15 cellular contexts compared by ENCODE assay signal in the genomic region with DNA sequence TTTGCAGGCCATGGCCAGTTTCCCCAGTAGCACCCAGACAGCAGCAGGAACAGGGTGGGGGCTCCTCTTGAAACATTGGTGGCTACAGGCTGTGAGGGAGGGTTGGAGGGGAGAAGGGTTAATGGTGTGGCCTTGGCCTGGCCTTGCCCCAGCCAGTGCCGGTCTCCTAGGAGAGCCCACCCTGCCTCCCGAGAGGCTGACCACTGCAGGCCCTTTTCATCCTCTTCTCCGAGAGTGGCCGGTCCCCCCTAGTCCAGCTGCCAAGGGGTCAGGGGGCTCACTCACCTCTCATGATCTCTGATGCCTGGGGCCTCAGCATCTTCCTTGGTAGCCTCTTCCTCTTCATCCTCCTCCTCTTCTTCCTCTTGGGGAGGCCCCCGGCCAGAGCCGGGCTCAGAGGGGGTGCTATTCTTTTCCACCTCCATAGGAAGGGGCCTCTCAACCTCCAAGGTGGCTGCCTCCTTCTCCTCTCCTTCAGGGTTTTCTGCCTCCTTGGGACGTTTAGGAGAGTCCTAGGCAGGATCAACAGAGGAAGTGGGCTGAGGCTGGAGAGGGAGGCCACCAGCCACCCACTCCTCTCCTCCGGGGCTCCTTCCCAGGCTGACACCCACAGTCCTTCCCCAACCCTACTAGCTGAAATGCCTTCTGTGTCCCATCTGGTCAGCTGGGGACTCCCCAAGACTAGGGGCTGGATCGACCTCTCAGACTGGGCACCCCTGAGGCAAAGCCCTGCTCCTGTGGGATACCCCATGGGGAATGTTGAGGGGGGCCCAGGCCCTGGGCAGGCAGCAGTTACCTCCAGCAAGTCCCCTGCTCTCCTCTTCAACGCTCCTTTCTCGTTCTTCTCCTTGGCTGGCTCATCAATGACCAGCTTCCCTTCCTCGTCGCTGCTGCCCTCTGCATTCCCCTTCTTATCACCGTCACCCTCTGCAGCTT. TPM values are rescaled to one million over a fixed set of nuclear protein-coding genes. Genes with fewer than 3 reads are reported as not detected.
DNase-seq lines count a peak whose midpoint lies in the region; ATAC-seq, FAIRE-seq and TF ChIP-seq lines count a peak whose summit lies in the region.
"Had no signal": no experiment of that assay in that cellular context is flagged by ENCODE, and none has a peak within 500 bp of the region (broad histone marks: within the 10 kb centered on the region; RNA-seq: fewer than 3 reads in every experiment).

No MANE protein-coding gene starts in this region.

- no peak for TF ChIP-seq EP300 in GM12878 (IDR thresholded peaks at IDR 0.05; ENCODE audit: borderline replicate concordance in 1 of 2, control insufficient read depth in 1 of 2, low read depth in 2 of 2, low read length in 2 of 2)

- WGBS in GM12878 (ENCODE audit: insufficient coverage, insufficient replicate concordance, low lambda C conversion rate, missing lambda C conversion rate): 87% methylated on average over 14 of the region's 14 CpGs

- H3K9me2 ChIP-seq in MM.1S (replicated peaks; ENCODE audit: insufficient read depth, low read length): no peaks in the 10 kb centered on the region

- TF ChIP-seq POLR2A in GM12878 (IDR thresholded peaks at IDR 0.05; ENCODE audit: low read depth, low read length): peak; percentile 33

- SMC1A ChIA-PET in GM12878 (lab: Charles Lee; ENCODE audit: uncharacterized antibody, unreplicated experiment): interaction anchor here (3.3 to 5.0 kb wide), 2 partner anchors 16 to 24 kb away, joined by 36 to 57 read pairs; partner anchors contain the start of genes ISG20L2, METTL25B and PRCC

- H2AFZ ChIP-seq in MM.1S (ENCODE audit: low read length) (no peak overlapping the region), GM12878 (ENCODE audit: control insufficient read depth, low read depth, low read length) (no peak overlapping the region)

- POLR2A ChIA-PET in GM12878 (lab: Charles Lee): interaction anchor here (5.4 kb wide), 1 partner anchor 15 kb away, joined by 75 read pairs; the partner anchor contains the start of genes ISG20L2 and METTL25B

- no peaks in the 10 kb centered on the region for H3K9me3 Mint-ChIP-seq in activated naive CD4-positive, alpha-beta T cell treated with anti-CD3 and anti-CD28 coated beads for 36 hours

- H3K9me3 ChIP-seq in MM.1S (replicated peaks; ENCODE audit: insufficient read depth, low read length) (no peaks in the 10 kb centered on the region), GM12878 (replicated peaks; ENCODE audit: control insufficient read depth, insufficient read depth, low read length) (no peaks in the 10 kb centered on the region), neutrophil (no peaks in the 10 kb centered on the region)
- H3K9me3 ChIP-seq: pancreas, tibial artery had no signal

- ATAC-seq in GM12878: no peak
- ATAC-seq: pancreas had no signal

- no peak overlapping the region for H3K4me2 ChIP-seq in MM.1S (ENCODE audit: low read depth, low read length)
- no peak overlapping the region for H3K4me2 ChIP-seq in GM12878 (ENCODE audit: control insufficient read depth, insufficient read depth)

- in situ Hi-C loops in GM12878 (cut with MboI): no loop called here

- BruUV-seq in GM12878 (replicated peaks; lab: Mats Ljungman, UMichigan): TSS peak; percentile 39

- RAD21 ChIA-PET in GM12878 (lab: Charles Lee; ENCODE audit: unreplicated experiment): no interaction called here

- no peak overlapping the region for H3K9ac ChIP-seq in MM.1S (ENCODE audit: low read length)
- no peak overlapping the region for H3K9ac ChIP-seq in GM12878 (ENCODE audit: control insufficient read depth, insufficient read depth, low read length)

- intact Hi-C loops in activated naive CD4-positive, alpha-beta T cell treated with anti-CD3 and anti-CD28 coated beads for 36 hours (cut with micrococcal nuclease): loop anchor here (10.0 kb wide), 1 partner anchor 239 kb away; the partner anchor contains the start of gene MEF2D
- intact Hi-C loops in GM12878 (cut with micrococcal nuclease; ENCODE audit: unreplicated experiment): loop anchor here (10.0 kb wide), 1 partner anchor 239 kb away; the partner anchor contains the start of gene MEF2D

- DNase-seq in activated naive CD4-positive, alpha-beta T cell treated with anti-CD3 and anti-CD28 coated beads for 36 hours: no peak
- no peak for DNase-seq in activated naive CD4-positive, alpha-beta T cell treated with Interleukin-2 at 50 U/mL for 16 hours
- no peak for DNase-seq in MM.1S
- no peak for DNase-seq in GM12878 (ENCODE audit: low read depth, low spot score)
- no peak for DNase-seq in cerebellar nuclear complex (lab: John Stamatoyannopoulos, UW)
- DNase-seq in activated CD4-positive, CD25-positive, alpha-beta regulatory T cell (lab: John Stamatoyannopoulos, UW): no peak
- DNase-seq in NK-92 treated with Interleukin-12 subunit alpha and Interleukin-12 subunit beta, amount 100 ng/mL, for 24 hours (lab: John Stamatoyannopoulos, UW): no peak
- DNase-seq: activated CD4-positive, alpha-beta T cell treated with anti-CD3 and anti-CD28 coated beads, Interleukin-2, amount 50 U/mL, for 1 hour; DMS153; NCI-H1048; stimulated activated CD4-positive, alpha-beta T cell treated with anti-CD3 and anti-CD28 coated beads, Interleukin-12 subunit alpha, Interleukin-12 subunit beta, amount 100 ng/mL, for 4 hours; tibial artery had no signal

- CTCF ChIA-PET in activated naive CD4-positive, alpha-beta T cell treated with anti-CD3 and anti-CD28 coated beads for 36 hours (lab: Charles Lee): interaction anchor here (0.6 to 1.2 kb wide), 3 partner anchors 13 to 30 kb away, joined by 3 to 4 read pairs (median 3); no protein-coding TSS in a partner anchor
- CTCF ChIA-PET in GM12878 (lab: Yijun Ruan, JAX): interaction anchor here (0.8 to 3.7 kb wide), 2 partner anchors 17 to 18 kb away, joined by 4 to 56 read pairs; partner anchors contain the start of genes ISG20L2 and METTL25B

- peak overlapping the region; percentile 72 for H3K27ac Mint-ChIP-seq in activated naive CD4-positive, alpha-beta T cell treated with anti-CD3 and anti-CD28 coated beads for 36 hours

- H3F3A ChIP-seq in MM.1S (ENCODE audit: insufficient read depth, low read length): peaks cover 68% of the 10 kb centered on the region

- H3K4me3 Mint-ChIP-seq in activated naive CD4-positive, alpha-beta T cell treated with anti-CD3 and anti-CD28 coated beads for 36 hours: no peak overlapping the region

- no peaks in the 10 kb centered on the region for H3K36me3 ChIP-seq in MM.1S (replicated peaks; ENCODE audit: insufficient read depth, low read length)
- peaks cover 23% of the 10 kb centered on the region in 2 experiments for H3K36me3 ChIP-seq in GM12878 (ENCODE audit: control insufficient read depth in 2 of 2, insufficient read depth in 2 of 2, low read length in 1 of 2)
- peaks cover 20% of the 10 kb centered on the region for H3K36me3 ChIP-seq in neutrophil

- peaks cover 69% of the 10 kb centered on the region for H3K79me2 ChIP-seq in MM.1S (ENCODE audit: low read length)
- peaks cover 56% of the 10 kb centered on the region for H3K79me2 ChIP-seq in GM12878 (ENCODE audit: control insufficient read depth, insufficient read depth, low read length)

- H4K20me1 ChIP-seq in MM.1S (ENCODE audit: insufficient read depth, low read length) (no peaks in the 10 kb centered on the region), GM12878 (ENCODE audit: control insufficient read depth, insufficient read depth) (no peaks in the 10 kb centered on the region)

- no peak for FAIRE-seq in GM12878 (lab: Jason Lieb, UNC)
- FAIRE-seq: colon, pancreas had no signal

- H3K36me3 Mint-ChIP-seq in activated naive CD4-positive, alpha-beta T cell treated with anti-CD3 and anti-CD28 coated beads for 36 hours (ENCODE audit: low read depth): peaks cover 58% of the 10 kb centered on the region

- no peaks in the 10 kb centered on the region for H3K27me3 ChIP-seq in MM.1S (replicated peaks; ENCODE audit: insufficient read depth, low read length)
- H3K27me3 ChIP-seq in GM12878 (replicated peaks in 1 of 2; ENCODE audit: control insufficient read depth in 2 of 2, insufficient read depth in 2 of 2, low read length in 1 of 2): no peaks in the 10 kb centered on the region
- H3K27me3 ChIP-seq in neutrophil: no peaks in the 10 kb centered on the region
- H3K27me3 ChIP-seq: pancreas, tibial artery had no signal

- no peak overlapping the region for H3K4me3 ChIP-seq in MM.1S (ENCODE audit: low read length)
- no peak overlapping the region for H3K4me3 ChIP-seq in GM12878
- H3K4me3 ChIP-seq in neutrophil (ENCODE audit: low read depth in 1 of 2, low read length in 1 of 2): no peak overlapping the region
- H3K4me3 ChIP-seq: pancreas, tibial artery had no signal

- H3K4me1 Mint-ChIP-seq in activated naive CD4-positive, alpha-beta T cell treated with anti-CD3 and anti-CD28 coated beads for 36 hours (ENCODE audit: low read depth): peaks cover 56% of the 10 kb centered on the region

- H3K27ac ChIP-seq in MM.1S (ENCODE audit: low read length) (peak overlapping the region; percentile 6; the same call in 1 of the 2 replicates), GM12878 (ENCODE audit: control insufficient read depth, insufficient read depth) (no peak overlapping the region), neutrophil (peak overlapping the region; percentile 90)

- TF ChIP-seq CTCF in MM.1S (IDR thresholded peaks at IDR 0.05; ENCODE audit: low read length) (no peak), GM12878 (IDR thresholded peaks at IDR 0.05 in 2 of 3, conservative IDR thresholded peaks at IDR 0.05 in 1 of 3; ENCODE audit: control insufficient read depth in 2 of 3, extremely low read depth in 1 of 3, insufficient read depth in 1 of 3, low read depth in 3 of 3, low read length in 3 of 3) (no peak), neutrophil (IDR thresholded peaks at IDR 0.05) (no peak)

- peaks cover 48% of the 10 kb centered on the region for H3K4me1 ChIP-seq in MM.1S (ENCODE audit: low read length)
- H3K4me1 ChIP-seq in GM12878 (ENCODE audit: control insufficient read depth, insufficient read depth, low read length): peaks cover 19% of the 10 kb centered on the region
- H3K4me1 ChIP-seq in neutrophil (ENCODE audit: control insufficient read depth in 1 of 2, insufficient read depth in 1 of 2, low read depth in 1 of 2, low read length in 1 of 2): peaks cover 60 to 65% of the 10 kb centered on the region in 2 experiments

- no peaks in the 10 kb centered on the region for H3K27me3 Mint-ChIP-seq in activated naive CD4-positive, alpha-beta T cell treated with anti-CD3 and anti-CD28 coated beads for 36 hours (ENCODE audit: low read depth)

- no peak for TF ChIP-seq RAD21 in GM12878 (IDR thresholded peaks at IDR 0.05; ENCODE audit: insufficient read depth, low read depth, low read length)

RNA-seq across cellular contexts. Expression of gene MRPL24, which starts 2.7 kb away (rescaled TPM):
- 100 to 1,000 TPM in 1 of 2 experiments, 10 to 100 TPM in 1; 91.1 to 114 TPM for total RNA-seq in activated naive CD4-positive, alpha-beta T cell treated with anti-CD3 and anti-CD28 coated beads for 36 hours
- total RNA-seq in GM12878 (2013; cell fraction: nucleolus; rRNA removed): 2.3 and 4.3 TPM in 2 replicates
- total RNA-seq in GM12878 (2014; rRNA removed) (131 and 135 TPM in 2 replicates), GM12878 (2014; rRNA removed; fragmentation: Illumina TruSeq; extraction: Trizol) (119 and 120 TPM in 2 replicates), GM12878 (2021) (87.4 and 104 TPM in 2 replicates)
- polyA plus RNA-seq in GM12878 (2011; ENCODE audit: low read depth): 66.1 TPM
- polyA plus RNA-seq in GM12878 (2011; rRNA removed) (84.8 and 98.9 TPM in 2 replicates), GM12878 (2014; fragmentation: Illumina TruSeq; extraction: Trizol) (172 and 173 TPM in 2 replicates), GM12878 (2014; fragmentation: Nextera tagmentation; extraction: Ambion mirVana) (100 to 1,000 TPM; 245 to 269 TPM), GM12878 (2014; rRNA removed) (154 and 180 TPM in 2 replicates), GM12878 (2016; fragmentation: Nextera tagmentation; extraction: Ambion mirVana) (100 to 1,000 TPM; 132 to 136 TPM)
- polyA plus RNA-seq in GM12878 (2011; cell fraction: cytosol; rRNA removed): 86.3 and 90.5 TPM in 2 replicates
- 51.7 and 59.4 TPM in 2 replicates for polyA plus RNA-seq in GM12878 (2011; cell fraction: nucleus; rRNA removed)
- 73.5 and 76.5 TPM in 2 replicates for polyA plus RNA-seq in GM12878 (2012)
- 43.6 and 44.0 TPM in 2 replicates for polyA minus RNA-seq in GM12878 (2011; rRNA and poly(A)+ RNA removed)
- polyA minus RNA-seq in GM12878 (2011; cell fraction: cytosol; rRNA and poly(A)+ RNA removed): 11.8 and 22.1 TPM in 2 replicates
- polyA minus RNA-seq in GM12878 (2011; cell fraction: nucleus; rRNA and poly(A)+ RNA removed): 9.6 and 13.0 TPM in 2 replicates

RNA-seq across cellular contexts. Expression of gene HDGF, which starts 7.8 kb away (rescaled TPM):
- total RNA-seq in activated naive CD4-positive, alpha-beta T cell treated with anti-CD3 and anti-CD28 coated beads for 36 hours: 100 to 1,000 TPM; 282 to 283 TPM
- total RNA-seq in GM12878 (2013; cell fraction: nucleolus; rRNA removed): 39.3 and 39.8 TPM in 2 replicates
- 237 and 258 TPM in 2 replicates for total RNA-seq in GM12878 (2014; rRNA removed)
- 267 and 277 TPM in 2 replicates for total RNA-seq in GM12878 (2014; rRNA removed; fragmentation: Illumina TruSeq; extraction: Trizol)
- total RNA-seq in GM12878 (2021): 261 and 271 TPM in 2 replicates
- 91.5 TPM for polyA plus RNA-seq in GM12878 (2011; ENCODE audit: low read depth)
- 200 and 203 TPM in 2 replicates for polyA plus RNA-seq in GM12878 (2011; rRNA removed)
- polyA plus RNA-seq in GM12878 (2011; cell fraction: cytosol; rRNA removed): 144 and 155 TPM in 2 replicates
- 134 and 144 TPM in 2 replicates for polyA plus RNA-seq in GM12878 (2011; cell fraction: nucleus; rRNA removed)
- 118 and 127 TPM in 2 replicates for polyA plus RNA-seq in GM12878 (2012)
- 372 and 388 TPM in 2 replicates for polyA plus RNA-seq in GM12878 (2014; fragmentation: Illumina TruSeq; extraction: Trizol)
- 10 to 100 TPM; 28.3 to 65.9 TPM for polyA plus RNA-seq in GM12878 (2014; fragmentation: Nextera tagmentation; extraction: Ambion mirVana)
- polyA plus RNA-seq in GM12878 (2014; rRNA removed): 217 and 223 TPM in 2 replicates
- 10 to 100 TPM; 45.1 to 81.9 TPM for polyA plus RNA-seq in GM12878 (2016; fragmentation: Nextera tagmentation; extraction: Ambion mirVana)
- 62.2 and 108 TPM in 2 replicates for polyA minus RNA-seq in GM12878 (2011; rRNA and poly(A)+ RNA removed)
- polyA minus RNA-seq in GM12878 (2011; cell fraction: cytosol; rRNA and poly(A)+ RNA removed): 51.7 and 58.8 TPM in 2 replicates
- polyA minus RNA-seq in GM12878 (2011; cell fraction: nucleus; rRNA and poly(A)+ RNA removed): 25.5 and 37.3 TPM in 2 replicates

RNA-seq across cellular contexts. Expression of gene ISG20L2, which starts 15.1 kb away (rescaled TPM):
- 10 to 100 TPM; 24.8 to 28.7 TPM for total RNA-seq in activated naive CD4-positive, alpha-beta T cell treated with anti-CD3 and anti-CD28 coated beads for 36 hours
- 36.3 and 40.0 TPM in 2 replicates for total RNA-seq in GM12878 (2013; cell fraction: nucleolus; rRNA removed)
- 42.1 and 44.8 TPM in 2 replicates for total RNA-seq in GM12878 (2014; rRNA removed)
- total RNA-seq in GM12878 (2014; rRNA removed; fragmentation: Illumina TruSeq; extraction: Trizol): 49.2 and 55.7 TPM in 2 replicates
- total RNA-seq in GM12878 (2021): 40.0 and 48.3 TPM in 2 replicates
- 17.6 TPM for polyA plus RNA-seq in GM12878 (2011; ENCODE audit: low read depth)
- 43.9 and 55.3 TPM in 2 replicates for polyA plus RNA-seq in GM12878 (2011; rRNA removed)
- 51.6 and 54.0 TPM in 2 replicates for polyA plus RNA-seq in GM12878 (2011; cell fraction: cytosol; rRNA removed)
- 18.7 and 24.4 TPM in 2 replicates for polyA plus RNA-seq in GM12878 (2011; cell fraction: nucleus; rRNA removed)
- 26.9 and 27.9 TPM in 2 replicates for polyA plus RNA-seq in GM12878 (2012)
- polyA plus RNA-seq in GM12878 (2014; fragmentation: Illumina TruSeq; extraction: Trizol): 111 and 112 TPM in 2 replicates
- 10 to 100 TPM; 16.4 to 26.1 TPM for polyA plus RNA-seq in GM12878 (2014; fragmentation: Nextera tagmentation; extraction: Ambion mirVana)
- 49.2 and 56.2 TPM in 2 replicates for polyA plus RNA-seq in GM12878 (2014; rRNA removed)
- 10 to 100 TPM; 45.5 to 47.7 TPM for polyA plus RNA-seq in GM12878 (2016; fragmentation: Nextera tagmentation; extraction: Ambion mirVana)
- polyA minus RNA-seq in GM12878 (2011; rRNA and poly(A)+ RNA removed): 48.7 and 57.9 TPM in 2 replicates
- 14.0 and 14.8 TPM in 2 replicates for polyA minus RNA-seq in GM12878 (2011; cell fraction: cytosol; rRNA and poly(A)+ RNA removed)
- 29.0 and 51.5 TPM in 2 replicates for polyA minus RNA-seq in GM12878 (2011; cell fraction: nucleus; rRNA and poly(A)+ RNA removed)

RNA-seq across cellular contexts. Expression of gene METTL25B, which starts 15.4 kb away (rescaled TPM):
- total RNA-seq in activated naive CD4-positive, alpha-beta T cell treated with anti-CD3 and anti-CD28 coated beads for 36 hours: 10 to 100 TPM; 35.3 to 35.5 TPM
- total RNA-seq in GM12878 (2013; cell fraction: nucleolus; rRNA removed): 26.5 and 31.8 TPM in 2 replicates
- total RNA-seq in GM12878 (2014; rRNA removed) (19.8 and 22.0 TPM in 2 replicates), GM12878 (2014; rRNA removed; fragmentation: Illumina TruSeq; extraction: Trizol) (12.7 and 13.6 TPM in 2 replicates), GM12878 (2021) (22.2 and 25.2 TPM in 2 replicates)
- 12.3 TPM for polyA plus RNA-seq in GM12878 (2011; ENCODE audit: low read depth)
- polyA plus RNA-seq in GM12878 (2011; rRNA removed) (10.3 and 15.2 TPM in 2 replicates), GM12878 (2014; fragmentation: Illumina TruSeq; extraction: Trizol) (11.8 and 14.4 TPM in 2 replicates), GM12878 (2014; fragmentation: Nextera tagmentation; extraction: Ambion mirVana) (1 to 10 TPM; 5.9 to 8.6 TPM), GM12878 (2014; rRNA removed) (23.5 and 25.7 TPM in 2 replicates), GM12878 (2016; fragmentation: Nextera tagmentation; extraction: Ambion mirVana) (10 to 100 TPM; 11.7 to 12.2 TPM)
- polyA plus RNA-seq in GM12878 (2011; cell fraction: cytosol; rRNA removed): 18.7 and 22.6 TPM in 2 replicates
- polyA plus RNA-seq in GM12878 (2011; cell fraction: nucleus; rRNA removed): 39.4 and 44.7 TPM in 2 replicates
- polyA plus RNA-seq in GM12878 (2012): 19.4 and 23.9 TPM in 2 replicates
- polyA minus RNA-seq in GM12878 (2011; rRNA and poly(A)+ RNA removed): 10.2 and 16.9 TPM in 2 replicates
- polyA minus RNA-seq in GM12878 (2011; cell fraction: cytosol; rRNA and poly(A)+ RNA removed): 4.0 and 6.3 TPM in 2 replicates
- 11.7 and 16.2 TPM in 2 replicates for polyA minus RNA-seq in GM12878 (2011; cell fraction: nucleus; rRNA and poly(A)+ RNA removed)

RNA-seq across cellular contexts. Expression of gene PRCC, which starts 23.7 kb away (rescaled TPM):
- 10 to 100 TPM; 55.2 to 55.8 TPM for total RNA-seq in activated naive CD4-positive, alpha-beta T cell treated with anti-CD3 and anti-CD28 coated beads for 36 hours
- total RNA-seq in GM12878 (2013; cell fraction: nucleolus; rRNA removed): 41.6 and 44.9 TPM in 2 replicates
- total RNA-seq in GM12878 (2014; rRNA removed): 79.6 and 92.2 TPM in 2 replicates
- 34.0 and 36.0 TPM in 2 replicates for total RNA-seq in GM12878 (2014; rRNA removed; fragmentation: Illumina TruSeq; extraction: Trizol)
- total RNA-seq in GM12878 (2021): 78.3 and 87.5 TPM in 2 replicates
- 47.3 TPM for polyA plus RNA-seq in GM12878 (2011; ENCODE audit: low read depth)
- polyA plus RNA-seq in GM12878 (2011; rRNA removed): 29.2 and 52.8 TPM in 2 replicates
- polyA plus RNA-seq in GM12878 (2011; cell fraction: cytosol; rRNA removed): 88.4 and 93.1 TPM in 2 replicates
- polyA plus RNA-seq in GM12878 (2011; cell fraction: nucleus; rRNA removed): 48.7 and 57.5 TPM in 2 replicates
- polyA plus RNA-seq in GM12878 (2012): 53.5 and 59.4 TPM in 2 replicates
- 121 and 132 TPM in 2 replicates for polyA plus RNA-seq in GM12878 (2014; fragmentation: Illumina TruSeq; extraction: Trizol)
- 10 to 100 TPM; 23.8 to 30.1 TPM for polyA plus RNA-seq in GM12878 (2014; fragmentation: Nextera tagmentation; extraction: Ambion mirVana)
- 52.6 and 56.6 TPM in 2 replicates for polyA plus RNA-seq in GM12878 (2014; rRNA removed)
- 10 to 100 TPM; 73.5 to 77.2 TPM for polyA plus RNA-seq in GM12878 (2016; fragmentation: Nextera tagmentation; extraction: Ambion mirVana)
- polyA minus RNA-seq in GM12878 (2011; rRNA and poly(A)+ RNA removed): 60.8 and 108 TPM in 2 replicates
- polyA minus RNA-seq in GM12878 (2011; cell fraction: cytosol; rRNA and poly(A)+ RNA removed): 32.9 and 54.4 TPM in 2 replicates
- polyA minus RNA-seq in GM12878 (2011; cell fraction: nucleus; rRNA and poly(A)+ RNA removed): 18.6 and 34.4 TPM in 2 replicates
